23 cellular contexts compared by ENCODE assay signal in genomic region chr14:39977198-39977597, GRCh38.
"Had no signal": no experiment of that assay in that cellular context is flagged by ENCODE, and none has a peak within 500 bp of the region (broad histone marks: within the 10 kb centered on the region; RNA-seq: fewer than 3 reads in every experiment).

No MANE protein-coding gene starts in this region.

- H3K4me3 ChIP-seq: dorsolateral prefrontal cortex, pancreas, right lobe of liver, suprapubic skin had no signal

- H3K27me3 Mint-ChIP-seq: activated CD4-positive, alpha-beta T cell treated with anti-CD3 and anti-CD28 coated beads, Interleukin-2, amount 10 ng/mL, durations not matched to agents 7 days and 5 days; memory B cell; stimulated activated naive CD8-positive, alpha-beta T cell treated with anti-CD3 and anti-CD28 coated beads, Interleukin-15, Interleukin-2, amounts not matched to agents 100 ng/mL and 50 ng/mL, for 24 hours had no signal

- H3K9me3 Mint-ChIP-seq: endodermal cell, memory B cell, type B pancreatic cell had no signal

- ATAC-seq: activated CD4-positive, CD25-positive, alpha-beta regulatory T cell treated with anti-CD3 and anti-CD28 coated beads, Interleukin-2, amount 50 U/mL, for 24 hours; activated T-cell treated with anti-CD3 and anti-CD28 coated beads, Interleukin-2, amount 50 U/mL, for 72 hours; pancreas; right lobe of liver had no signal

- H3K27ac ChIP-seq: brain microvascular endothelial cell, dorsolateral prefrontal cortex, epithelial cell of prostate, pancreas, right lobe of liver, suprapubic skin had no signal

- H3K36me3 ChIP-seq: brain microvascular endothelial cell, pancreas, right lobe of liver, suprapubic skin had no signal

- DNase-seq: activated CD4-positive, alpha-beta T cell treated with anti-CD3 and anti-CD28 coated beads, Interleukin-2, amount 10 ng/mL, durations not matched to agents 7 days and 5 days; activated CD8-positive, alpha-beta memory T cell treated with anti-CD3 and anti-CD28 coated beads, Interleukin-2, amount 50 U/mL, for 48 hours; activated effector memory CD4-positive, alpha-beta T cell treated with anti-CD3 and anti-CD28 coated beads, Interleukin-2, amount 50 U/mL, for 16 hours; activated naive CD4-positive, alpha-beta T cell treated with anti-CD3 and anti-CD28 coated beads, Interleukin-2, amount 50 U/mL, for 16 hours; activated T-cell treated with anti-CD3 and anti-CD28 coated beads, Interleukin-2, amount 50 U/mL, for 72 hours; aorta; brain microvascular endothelial cell; central memory CD4-positive, alpha-beta T cell; dorsolateral prefrontal cortex; endodermal cell; foreskin fibroblast; pancreas; right lobe of liver; small intestine; stimulated activated CD4-positive, alpha-beta T cell treated with anti-CD3 and anti-CD28 coated beads, Interleukin-15, amount 100 ng/mL, for 24 hours; stimulated activated CD4-positive, alpha-beta T cell treated with anti-CD3 and anti-CD28 coated beads, Interleukin-2, amount 100 ng/mL, for 48 hours had no signal

- H3K4me1 Mint-ChIP-seq: activated CD4-positive, alpha-beta T cell treated with anti-CD3 and anti-CD28 coated beads, Interleukin-2, amount 10 ng/mL, durations not matched to agents 7 days and 5 days; memory B cell had no signal

- H3K9me3 ChIP-seq: pancreas, right lobe of liver, suprapubic skin had no signal

- H3K27me3 ChIP-seq: brain microvascular endothelial cell, dorsolateral prefrontal cortex, pancreas, right lobe of liver, suprapubic skin had no signal

- H3K4me1 ChIP-seq: pancreas, right lobe of liver, suprapubic skin had no signal

- H3K4me3 Mint-ChIP-seq: activated CD4-positive, alpha-beta T cell treated with anti-CD3 and anti-CD28 coated beads, Interleukin-2, amount 10 ng/mL, durations not matched to agents 7 days and 5 days; activated T-cell treated with anti-CD3 and anti-CD28 coated beads, Interleukin-2, amount 50 U/mL, for 72 hours; endodermal cell; memory B cell; stimulated activated naive CD8-positive, alpha-beta T cell treated with anti-CD3 and anti-CD28 coated beads, Interleukin-15, Interleukin-2, amounts not matched to agents 100 ng/mL and 50 ng/mL, for 24 hours; type B pancreatic cell had no signal

- H3K36me3 Mint-ChIP-seq: memory B cell, type B pancreatic cell had no signal

- H3K27ac Mint-ChIP-seq: activated CD4-positive, alpha-beta T cell treated with anti-CD3 and anti-CD28 coated beads, Interleukin-2, amount 10 ng/mL, durations not matched to agents 7 days and 5 days; activated T-cell treated with anti-CD3 and anti-CD28 coated beads, Interleukin-2, amount 50 U/mL, for 72 hours; endodermal cell; memory B cell; stimulated activated naive CD8-positive, alpha-beta T cell treated with anti-CD3 and anti-CD28 coated beads, Interleukin-15, Interleukin-2, amounts not matched to agents 100 ng/mL and 50 ng/mL, for 24 hours; type B pancreatic cell had no signal

- FAIRE-seq: colon, pancreas, small intestine had no signal
